10 cellular contexts compared by ENCODE assay signal in genomic region chr10:119521443-119522204, GRCh38. TPM values are rescaled to one million over a fixed set of nuclear protein-coding genes. Genes with fewer than 3 reads are reported as not detected.
DNase-seq lines count a peak whose midpoint lies in the region; ATAC-seq and TF ChIP-seq lines count a peak whose summit lies in the region.
"Had no signal": no experiment of that assay in that cellular context is flagged by ENCODE, and none has a peak within 500 bp of the region (broad histone marks: within the 10 kb centered on the region; RNA-seq: fewer than 3 reads in every experiment).

No MANE protein-coding gene starts in this region.

- intact Hi-C loops in activated T-helper 2 cell treated with anti-CD3 and anti-CD28 coated beads, Interferon-gamma antibody, Interleukin-2, Interleukin-4, amounts not matched to agents 10 μg/mL and 5 μg/mL and 100 μg/mL, durations not matched to agents 14 hours and 24 hours and 36 hours (cut with micrococcal nuclease): no loop called here

- peak; percentile 91 for DNase-seq in EL
- peak; percentile 52 for DNase-seq in NCI-H226
- peak; percentile 10 for DNase-seq in chondrocyte (ENCODE audit: low spot score)
- DNase-seq in omental fat pad (ENCODE audit: low spot score): no peak
- DNase-seq in SIG-M5 treated with dmso at 0.1 percent for 504 hours (lab: John Stamatoyannopoulos, UW; ENCODE audit: unreplicated experiment): no peak
- no peak for DNase-seq in activated T-helper 2 cell treated with anti-CD3 and anti-CD28 coated beads, Interferon-gamma antibody, Interleukin-2, Interleukin-4, amounts not matched to agents 10 μg/mL and 5 μg/mL and 100 μg/mL, durations not matched to agents 14 hours and 24 hours and 36 hours (ENCODE audit: low spot score)
- DNase-seq in activated CD4-positive, alpha-beta T cell treated with anti-CD3 and anti-CD28 coated beads, Interleukin-2, amount 10 ng/mL, durations not matched to agents 7 days and 5 days: no peak
- DNase-seq: activated T-cell treated with anti-CD3 and anti-CD28 coated beads for 4 hours had no signal

- TF ChIP-seq CTCF in chondrocyte (IDR thresholded peaks at IDR 0.05) (no peak), omental fat pad (IDR thresholded peaks at IDR 0.05) (no peak)

- no peaks in the 10 kb centered on the region for H3K9me3 Mint-ChIP-seq in chondrocyte (ENCODE audit: low read depth)
- H3K9me3 Mint-ChIP-seq in activated T-helper 2 cell treated with anti-CD3 and anti-CD28 coated beads, Interferon-gamma antibody, Interleukin-2, Interleukin-4, amounts not matched to agents 10 μg/mL and 5 μg/mL and 100 μg/mL, durations not matched to agents 14 hours and 24 hours and 36 hours: no peaks in the 10 kb centered on the region
- H3K9me3 Mint-ChIP-seq in activated CD4-positive, alpha-beta T cell treated with anti-CD3 and anti-CD28 coated beads, Interleukin-2, amount 10 ng/mL, durations not matched to agents 7 days and 5 days: no peaks in the 10 kb centered on the region
- H3K9me3 Mint-ChIP-seq: memory B cell had no signal

- no peaks in the 10 kb centered on the region for H3K27me3 Mint-ChIP-seq in chondrocyte (ENCODE audit: low read depth)
- H3K27me3 Mint-ChIP-seq in activated T-helper 2 cell treated with anti-CD3 and anti-CD28 coated beads, Interferon-gamma antibody, Interleukin-2, Interleukin-4, amounts not matched to agents 10 μg/mL and 5 μg/mL and 100 μg/mL, durations not matched to agents 14 hours and 24 hours and 36 hours (ENCODE audit: low read depth): no peaks in the 10 kb centered on the region
- H3K27me3 Mint-ChIP-seq in activated CD4-positive, alpha-beta T cell treated with anti-CD3 and anti-CD28 coated beads, Interleukin-2, amount 10 ng/mL, durations not matched to agents 7 days and 5 days: no peaks in the 10 kb centered on the region
- H3K27me3 Mint-ChIP-seq: memory B cell had no signal

- peak overlapping the region; percentile 76 for H3K27ac Mint-ChIP-seq in chondrocyte (ENCODE audit: unreplicated experiment)
- H3K27ac Mint-ChIP-seq in activated T-helper 2 cell treated with anti-CD3 and anti-CD28 coated beads, Interferon-gamma antibody, Interleukin-2, Interleukin-4, amounts not matched to agents 10 μg/mL and 5 μg/mL and 100 μg/mL, durations not matched to agents 14 hours and 24 hours and 36 hours: no peak overlapping the region
- H3K27ac Mint-ChIP-seq in activated CD4-positive, alpha-beta T cell treated with anti-CD3 and anti-CD28 coated beads, Interleukin-2, amount 10 ng/mL, durations not matched to agents 7 days and 5 days: no peak overlapping the region
- H3K27ac Mint-ChIP-seq: memory B cell had no signal

- H3K4me3 Mint-ChIP-seq in chondrocyte (ENCODE audit: unreplicated experiment): no peak overlapping the region
- no peak overlapping the region for H3K4me3 Mint-ChIP-seq in activated T-helper 2 cell treated with anti-CD3 and anti-CD28 coated beads, Interferon-gamma antibody, Interleukin-2, Interleukin-4, amounts not matched to agents 10 μg/mL and 5 μg/mL and 100 μg/mL, durations not matched to agents 14 hours and 24 hours and 36 hours (ENCODE audit: low read depth)
- no peak overlapping the region for H3K4me3 Mint-ChIP-seq in activated CD4-positive, alpha-beta T cell treated with anti-CD3 and anti-CD28 coated beads, Interleukin-2, amount 10 ng/mL, durations not matched to agents 7 days and 5 days
- H3K4me3 Mint-ChIP-seq: memory B cell had no signal

- CTCF ChIA-PET in activated CD4-positive, alpha-beta T cell treated with anti-CD3 and anti-CD28 coated beads, Interleukin-2, amount 10 ng/mL, durations not matched to agents 7 days and 5 days (lab: Charles Lee): interaction anchor here (1.0 to 1.7 kb wide), 2 partner anchors 20 to 91 kb away, joined by 3 to 8 read pairs; partner anchors contain the start of gene RGS10

- ATAC-seq in omental fat pad (ENCODE audit: low FRiP score) (peak; percentile 41), GM18517 (IDR thresholded peaks at IDR 0.05; ENCODE audit: unreplicated experiment) (no peak)

- POLR2A ChIA-PET in activated CD4-positive, alpha-beta T cell treated with anti-CD3 and anti-CD28 coated beads, Interleukin-2, amount 10 ng/mL, durations not matched to agents 7 days and 5 days (lab: Charles Lee): no interaction called here

- H3K4me1 Mint-ChIP-seq in chondrocyte (ENCODE audit: low read depth): peaks cover 45% of the 10 kb centered on the region
- peaks cover 32% of the 10 kb centered on the region for H3K4me1 Mint-ChIP-seq in activated T-helper 2 cell treated with anti-CD3 and anti-CD28 coated beads, Interferon-gamma antibody, Interleukin-2, Interleukin-4, amounts not matched to agents 10 μg/mL and 5 μg/mL and 100 μg/mL, durations not matched to agents 14 hours and 24 hours and 36 hours (ENCODE audit: low read depth)
- peaks cover 54% of the 10 kb centered on the region for H3K4me1 Mint-ChIP-seq in activated CD4-positive, alpha-beta T cell treated with anti-CD3 and anti-CD28 coated beads, Interleukin-2, amount 10 ng/mL, durations not matched to agents 7 days and 5 days

- peaks cover 6% of the 10 kb centered on the region for H3K36me3 Mint-ChIP-seq in chondrocyte (ENCODE audit: low read depth)
- H3K36me3 Mint-ChIP-seq in activated T-helper 2 cell treated with anti-CD3 and anti-CD28 coated beads, Interferon-gamma antibody, Interleukin-2, Interleukin-4, amounts not matched to agents 10 μg/mL and 5 μg/mL and 100 μg/mL, durations not matched to agents 14 hours and 24 hours and 36 hours (ENCODE audit: low read depth): peaks cover 89% of the 10 kb centered on the region
- peaks cover 76% of the 10 kb centered on the region for H3K36me3 Mint-ChIP-seq in activated CD4-positive, alpha-beta T cell treated with anti-CD3 and anti-CD28 coated beads, Interleukin-2, amount 10 ng/mL, durations not matched to agents 7 days and 5 days (ENCODE audit: low read depth)

RNA-seq across cellular contexts. Expression of gene RGS10, which starts 20.9 kb away (rescaled TPM):
- 17.8 to 19.7 TPM (median 19.0 TPM) in 3 replicates for total RNA-seq in chondrocyte
- total RNA-seq in omental fat pad: 10 to 100 TPM; 12.3 to 40.2 (median 18.7) TPM
- 101 and 112 TPM in 2 replicates for total RNA-seq in activated T-helper 2 cell treated with anti-CD3 and anti-CD28 coated beads, Interferon-gamma antibody, Interleukin-2, Interleukin-4, amounts not matched to agents 10 μg/mL and 5 μg/mL and 100 μg/mL, durations not matched to agents 14 hours and 24 hours and 36 hours
- total RNA-seq in activated CD4-positive, alpha-beta T cell treated with anti-CD3 and anti-CD28 coated beads, Interleukin-2, amount 10 ng/mL, durations not matched to agents 7 days and 5 days: 100 to 1,000 TPM; 151 to 172 TPM

Comparison
In these comparisons a context has a peak if more than half of its experiments do, and no peak if none do; other contexts are left out.
1. DNase-seq: peak in EL (single experiment), NCI-H226 (single experiment) and chondrocyte (single experiment); none in omental fat pad (single experiment), SIG-M5 treated with dmso at 0.1 percent for 504 hours (single experiment), activated T-helper 2 cell treated with anti-CD3 and anti-CD28 coated beads, Interferon-gamma antibody, Interleukin-2, Interleukin-4, amounts not matched to agents 10 μg/mL and 5 μg/mL and 100 μg/mL, durations not matched to agents 14 hours and 24 hours and 36 hours (single experiment) and activated CD4-positive, alpha-beta T cell treated with anti-CD3 and anti-CD28 coated beads, Interleukin-2, amount 10 ng/mL, durations not matched to agents 7 days and 5 days (single experiment).